9 cellular contexts compared by ENCODE assay signal in the genomic region with DNA sequence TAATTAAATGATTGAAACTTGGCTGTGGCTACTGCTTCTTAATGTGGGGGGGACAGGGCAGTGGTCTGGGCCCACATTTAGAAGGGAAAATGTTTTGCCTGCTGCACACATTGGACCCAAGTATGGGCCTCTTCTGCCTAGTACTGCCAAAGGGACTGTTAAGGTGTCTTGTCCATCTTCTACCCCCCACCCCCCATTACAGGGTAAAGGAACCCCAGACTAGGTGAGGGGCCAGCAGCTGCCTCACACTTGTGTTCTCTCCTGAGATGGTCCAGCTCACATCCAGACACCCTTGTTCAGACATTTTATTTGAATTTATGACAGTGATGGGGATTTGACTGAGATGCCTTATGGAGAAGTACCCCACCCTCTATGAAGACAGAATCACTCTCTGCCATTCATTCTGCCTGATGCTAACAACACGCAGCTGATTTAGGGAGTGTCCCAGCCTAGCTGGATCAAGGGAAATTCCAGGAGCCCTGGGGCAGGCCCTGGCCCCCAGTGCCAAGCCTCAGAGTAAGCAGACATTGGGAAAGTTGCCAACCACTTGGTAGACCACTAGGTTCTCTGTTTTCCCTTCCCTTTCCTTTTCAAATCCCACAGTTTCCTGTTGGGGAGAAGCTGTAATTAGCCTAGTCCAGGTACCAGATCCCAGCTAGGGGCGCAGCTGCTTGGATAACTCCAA. TPM values are rescaled to one million over a fixed set of nuclear protein-coding genes. Genes with fewer than 3 reads are reported as not detected.
A peak's percentile ranks its signal among the peaks of the same experiment; 100 is the strongest.
DNase-seq lines count a peak whose midpoint lies in the region; TF ChIP-seq lines count a peak whose summit lies in the region.
"Had no signal": no experiment of that assay in that cellular context is flagged by ENCODE, and none has a peak within 500 bp of the region (broad histone marks: within the 10 kb centered on the region; RNA-seq: fewer than 3 reads in every experiment).

No MANE protein-coding gene starts in this region.

- no peaks in the 10 kb centered on the region for H3K27me3 ChIP-seq in mucosa of stomach (ENCODE audit: control insufficient read depth, insufficient read depth, low read length)
- H3K27me3 ChIP-seq in neuronal stem cell (ENCODE audit: control insufficient read depth in 3 of 3, insufficient read depth in 3 of 3, low read depth in 1 of 3, low read length in 3 of 3) = no peaks in the 10 kb centered on the region

- WGBS in neuronal stem cell (ENCODE audit: extremely low coverage in 2 of 2, insufficient read length in 2 of 2, insufficient replicate concordance in 1 of 2), 2 donors = no CpG with 5 or more reads among the region's 2 CpGs

- H3K79me1 ChIP-seq in neuronal stem cell (ENCODE audit: low read depth, low read length) = peaks cover 1% of the 10 kb centered on the region

- no peak overlapping the region for H3K14ac ChIP-seq in neuronal stem cell (ENCODE audit: low read length)

- TF ChIP-seq CTCF in cardiac fibroblast (IDR thresholded peaks at IDR 0.05; ENCODE audit: low read depth, low read length) = no peak

- H4K8ac ChIP-seq in neuronal stem cell (ENCODE audit: low read depth, low read length) = no peak overlapping the region

- H2AFZ ChIP-seq in neuronal stem cell (ENCODE audit: low read length) = no peak overlapping the region

- DNase-seq in COR-L47 (lab: John Stamatoyannopoulos, UW) = peak; percentile 83
- DNase-seq in NCI-H2029 (lab: John Stamatoyannopoulos, UW) = peak; percentile 21
- DNase-seq in cardiac fibroblast (ENCODE audit: low read depth in 2 of 2) = peak; percentile 41 to 53
- DNase-seq in activated CD4-positive, CD25-positive, alpha-beta regulatory T cell (lab: John Stamatoyannopoulos, UW) = no peak
- DNase-seq in neuronal stem cell (ENCODE audit: low spot score) = no peak
- DNase-seq in NCI-H1930 (lab: John Stamatoyannopoulos, UW) = no peak
- no peak for DNase-seq in DMS153 (lab: John Stamatoyannopoulos, UW)
- DNase-seq: naive B cell had no signal

- no peak overlapping the region for H3K4me2 ChIP-seq in neuronal stem cell (ENCODE audit: insufficient read depth, low read length, poor library complexity, severe bottlenecking)

- H3K18ac ChIP-seq in neuronal stem cell (ENCODE audit: low read length) = no peak overlapping the region

- H2BK15ac ChIP-seq in neuronal stem cell (ENCODE audit: low read length) = no peak overlapping the region

- H2BK12ac ChIP-seq in neuronal stem cell (ENCODE audit: low read length) = no peak overlapping the region

- H3K36me3 ChIP-seq in mucosa of stomach (ENCODE audit: control insufficient read depth, insufficient read depth, low read length) (peaks cover 28% of the 10 kb centered on the region), neuronal stem cell (replicated peaks in 1 of 2; ENCODE audit: control insufficient read depth in 2 of 2, insufficient read depth in 2 of 2, low read length in 2 of 2) (peaks cover 37 to 80% of the 10 kb centered on the region in 2 donors)

- no peak overlapping the region for H2BK120ac ChIP-seq in neuronal stem cell (ENCODE audit: low read depth, low read length)

- no peak overlapping the region for H4K91ac ChIP-seq in neuronal stem cell (ENCODE audit: low read depth, low read length, poor library complexity)

- no peak overlapping the region for H3K27ac ChIP-seq in neuronal stem cell (replicated peaks; ENCODE audit: low read length)

- no peak overlapping the region for H3K4me3 ChIP-seq in cardiac fibroblast (replicated peaks in 1 of 2; ENCODE audit: low read depth in 2 of 2, low read length in 2 of 2)
- H3K4me3 ChIP-seq in mucosa of stomach (ENCODE audit: low read length) = no peak overlapping the region
- H3K4me3 ChIP-seq in neuronal stem cell (ENCODE audit: low read length in 2 of 2) = no peak overlapping the region

- H3K9ac ChIP-seq in mucosa of stomach (ENCODE audit: low read length) (peak overlapping the region; percentile 23), neuronal stem cell (ENCODE audit: low read depth, low read length, poor library complexity) (no peak overlapping the region)

- H2AK5ac ChIP-seq in neuronal stem cell (ENCODE audit: low read depth, low read length) = no peak overlapping the region

- no peak overlapping the region for H3K23ac ChIP-seq in neuronal stem cell (ENCODE audit: low read depth, low read length, poor library complexity)

- H3K9me3 ChIP-seq in mucosa of stomach (ENCODE audit: control insufficient read depth, low read length) (no peaks in the 10 kb centered on the region), neuronal stem cell (replicated peaks in 1 of 2; ENCODE audit: control insufficient read depth in 2 of 2, insufficient read depth in 1 of 2, low read depth in 1 of 2, low read length in 2 of 2) (peaks cover 0 to 1% of the 10 kb centered on the region in 2 donors)

- H2BK5ac ChIP-seq in neuronal stem cell (ENCODE audit: low read length) = no peak overlapping the region

- H3K4me1 ChIP-seq in mucosa of stomach (ENCODE audit: control insufficient read depth, insufficient read depth, low read length) (peaks cover 34% of the 10 kb centered on the region), neuronal stem cell (ENCODE audit: control insufficient read depth in 2 of 2, insufficient read depth in 1 of 2, low read depth in 1 of 2, low read length in 2 of 2) (peaks cover 0 to 4% of the 10 kb centered on the region in 2 donors)

- no peak overlapping the region for H3K4ac ChIP-seq in neuronal stem cell (ENCODE audit: low read length)

RNA-seq across cellular contexts. Expression of gene YARS1, which starts 42.1 kb away (rescaled TPM):
- polyA plus RNA-seq in neuronal stem cell (2013, experiment 1 of 2) = 47.5 TPM
- polyA plus RNA-seq in neuronal stem cell (2013, experiment 2 of 2) = 49.0 TPM

RNA-seq across cellular contexts. Expression of gene S100PBP, which starts 42.4 kb away (rescaled TPM):
- polyA plus RNA-seq in neuronal stem cell (2013, experiment 1 of 2) = 23.3 TPM
- polyA plus RNA-seq in neuronal stem cell (2013, experiment 2 of 2) = 25.6 TPM

Comparison
In these comparisons a context has a peak if more than half of its experiments do, and no peak if none do; other contexts are left out.
1. DNase-seq: peak in COR-L47 (single experiment), NCI-H2029 (single experiment) and cardiac fibroblast (2 of 2); none in activated CD4-positive, CD25-positive, alpha-beta regulatory T cell (0 of 4), neuronal stem cell (single experiment), NCI-H1930 (0 of 2) and DMS153 (single experiment).